27 cellular contexts compared by ENCODE assay signal in genomic region chr9:75974006-75974766, GRCh38.
DNase-seq lines count a peak whose midpoint lies in the region; ATAC-seq lines count a peak whose summit lies in the region.
"Had no signal": no experiment of that assay in that cellular context is flagged by ENCODE, and none has a peak within 500 bp of the region (broad histone marks: within the 10 kb centered on the region; RNA-seq: fewer than 3 reads in every experiment).

No MANE protein-coding gene starts in this region.

- no peak overlapping the region for H2BK120ac ChIP-seq in trophoblast cell (ENCODE audit: insufficient read depth, low read length, poor library complexity)

- H3K18ac ChIP-seq in trophoblast cell (ENCODE audit: low read length): no peak overlapping the region

- H2AK5ac ChIP-seq in trophoblast cell (ENCODE audit: low read length): no peak overlapping the region

- H3K9ac ChIP-seq in trophoblast cell (ENCODE audit: low read length): no peak overlapping the region

- no peak overlapping the region for H4K8ac ChIP-seq in trophoblast cell (ENCODE audit: low read depth, low read length)

- no peak overlapping the region for H2AFZ ChIP-seq in trophoblast cell (ENCODE audit: insufficient read depth, low read length, poor library complexity)

- no peaks in the 10 kb centered on the region for H3K79me2 ChIP-seq in trophoblast cell (ENCODE audit: control insufficient read depth, insufficient read depth, low read length, poor library complexity)

- H3K36me3 ChIP-seq in trophoblast cell (ENCODE audit: control insufficient read depth in 1 of 2, insufficient read depth in 2 of 2, low read length in 2 of 2): no peaks in the 10 kb centered on the region
- H3K36me3 ChIP-seq: HAP-1, ovary had no signal

- peak; percentile 65 for DNase-seq in Daoy (ENCODE audit: low read depth)
- DNase-seq in M059J (ENCODE audit: low read depth): peak; percentile 3
- DNase-seq in fibroblast of peridontal ligament (ENCODE audit: extremely low read depth): peak; percentile 38
- DNase-seq in trophoblast cell: peak in 1 of 2 donors; percentile 46
- no peak for DNase-seq in NOMO-1 treated with dmso at 0.1 percent for 144 hours (lab: John Stamatoyannopoulos, UW; ENCODE audit: unreplicated experiment)
- no peak for DNase-seq in GOT3 (lab: John Stamatoyannopoulos, UW)
- DNase-seq in DMS 273 (lab: John Stamatoyannopoulos, UW; ENCODE audit: unreplicated experiment): no peak
- DNase-seq: activated CD4-positive, alpha-beta T cell treated with anti-CD3 and anti-CD28 coated beads for 48 hours; activated naive CD4-positive, alpha-beta T cell treated with Interleukin-2 at 50 U/mL for 16 hours; activated T-cell treated with anti-CD3 and anti-CD28 coated beads, Interleukin-2, amount 50 U/mL, for 72 hours; amniotic stem cell; CD4-positive, alpha-beta memory T cell; dermis blood vessel endothelial cell; DMS153; GF-D8; kidney glomerular epithelial cell; naive B cell; NCI-H1092 treated with DMSO at 0.1 percent for 48 hours; NCI-H1930; NCI-H69; ovary; retina; stimulated activated CD4-positive, alpha-beta T cell treated with anti-CD3 and anti-CD28 coated beads, Interleukin-12 subunit alpha, Interleukin-12 subunit beta, amount 100 ng/mL, for 4 hours; stimulated activated CD4-positive, alpha-beta T cell treated with anti-CD3 and anti-CD28 coated beads, Interleukin-4, amount 100 ng/mL, for 4 hours; stimulated activated naive CD4-positive, alpha-beta T cell had no signal

- H3K14ac ChIP-seq in trophoblast cell (ENCODE audit: low read length): no peak overlapping the region

- H3K23ac ChIP-seq in trophoblast cell (ENCODE audit: low read length): peak overlapping the region; percentile 42

- no peak overlapping the region for H4K91ac ChIP-seq in trophoblast cell (ENCODE audit: low read depth, low read length)

- no CpG with 5 or more reads among the region's 17 CpGs for WGBS in trophoblast cell (ENCODE audit: extremely low coverage, insufficient coverage, insufficient read length)

- H3K9me3 ChIP-seq in trophoblast cell (ENCODE audit: insufficient read depth, low read depth, low read length): no peaks in the 10 kb centered on the region
- H3K9me3 ChIP-seq: HAP-1, ovary had no signal

- no peak overlapping the region for H3K4ac ChIP-seq in trophoblast cell (ENCODE audit: low read depth, low read length)

- H3K4me1 ChIP-seq in trophoblast cell (ENCODE audit: control insufficient read depth in 1 of 2, insufficient read depth in 2 of 2, low read length in 2 of 2): peaks cover 5 to 8% of the 10 kb centered on the region in 2 experiments
- H3K4me1 ChIP-seq: HAP-1 had no signal

- H3K4me2 ChIP-seq in trophoblast cell (ENCODE audit: low read length): no peak overlapping the region

- H3K27me3 ChIP-seq in trophoblast cell (ENCODE audit: insufficient read depth, low read length): no peaks in the 10 kb centered on the region
- H3K27me3 ChIP-seq: ovary had no signal

- no peak overlapping the region for H3K4me3 ChIP-seq in trophoblast cell (ENCODE audit: low read depth, low read length)
- H3K4me3 ChIP-seq: HAP-1, ovary had no signal

- no peak overlapping the region for H3K27ac ChIP-seq in trophoblast cell (ENCODE audit: low read depth, low read length)
- H3K27ac ChIP-seq: ovary had no signal

- H3K79me1 ChIP-seq in trophoblast cell (ENCODE audit: low read length): no peaks in the 10 kb centered on the region

- no peak overlapping the region for H2BK12ac ChIP-seq in trophoblast cell (ENCODE audit: low read length)

- no peak overlapping the region for H2BK5ac ChIP-seq in trophoblast cell (ENCODE audit: low read depth, low read length, poor library complexity)

- ATAC-seq in HG03045 (IDR thresholded peaks at IDR 0.05; ENCODE audit: unreplicated experiment): no peak
- ATAC-seq: activated T-cell treated with anti-CD3 and anti-CD28 coated beads, Interleukin-2, amount 50 U/mL, for 72 hours had no signal

- H4K12ac ChIP-seq in trophoblast cell (ENCODE audit: low read depth, low read length): no peak overlapping the region

Comparison
In these comparisons a context has a peak if more than half of its experiments do, and no peak if none do; other contexts are left out.
1. DNase-seq: peak in Daoy (single experiment), M059J (single experiment) and fibroblast of peridontal ligament (single experiment); none in NOMO-1 treated with dmso at 0.1 percent for 144 hours (single experiment), GOT3 (single experiment) and DMS 273 (single experiment).